8 cellular contexts compared by ENCODE assay signal in the genomic region with DNA sequence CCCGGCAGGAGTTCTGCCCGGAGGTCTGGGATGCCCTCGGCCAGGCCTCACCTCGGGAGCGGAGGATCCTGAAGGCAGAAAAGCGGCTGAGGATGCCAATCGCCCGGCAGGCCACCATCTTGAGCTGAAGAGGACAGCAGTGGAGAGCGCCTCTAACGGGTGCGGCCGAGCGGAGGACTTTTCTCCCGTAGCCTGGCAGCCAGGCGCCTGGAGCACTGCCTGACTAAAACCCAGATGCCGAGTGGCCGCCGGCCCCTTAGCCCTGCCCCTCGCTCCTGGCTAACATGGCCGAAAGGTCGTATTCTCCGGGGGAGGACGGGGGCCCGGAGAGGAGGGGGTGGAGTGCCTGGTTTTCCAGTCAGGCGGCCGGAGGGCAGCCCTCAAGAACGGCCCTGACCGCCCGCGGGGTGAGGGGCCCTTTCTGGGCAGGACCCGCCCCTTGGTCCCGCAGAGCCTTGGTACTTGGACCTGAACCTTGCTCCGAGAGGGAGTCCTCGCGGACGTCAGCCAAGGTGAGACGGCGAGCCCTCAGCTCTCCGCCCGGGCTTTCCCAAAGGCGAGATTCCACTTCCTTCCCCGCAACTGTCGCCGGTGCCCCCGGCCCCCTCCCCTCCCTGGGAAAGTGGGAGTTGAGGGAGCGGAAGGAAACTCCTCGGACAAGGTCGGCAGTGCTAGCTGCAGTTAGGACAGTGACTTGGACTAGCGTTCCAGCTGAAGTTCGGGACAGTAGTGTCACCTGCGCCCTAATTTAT. TPM values are rescaled to one million over a fixed set of nuclear protein-coding genes. Genes with fewer than 3 reads are reported as not detected.
DNase-seq lines count a peak whose midpoint lies in the region; ATAC-seq and TF ChIP-seq lines count a peak whose summit lies in the region.

A gene (minus strand): TSS at position 154 of the 752 bp plus-strand sequence. CDS start 36 bp downstream, at position 118.
A gene (plus strand): TSS at position 461 of the 752 bp plus-strand sequence. CDS start 9,316 bp downstream, outside the sequence.

- peak within 1 kb of the TSS; percentile 96 for H3K4me3 Mint-ChIP-seq in activated naive CD8-positive, alpha-beta T cell treated with anti-CD3 and anti-CD28 coated beads, Interleukin-2, amount 10 ng/mL, durations not matched to agents 7 days and 5 days

- H4K20me1 ChIP-seq in SU-DHL-6 (ENCODE audit: low read depth, low read length) = no peaks in the 10 kb centered on the region

- H3K27me3 Mint-ChIP-seq in activated naive CD8-positive, alpha-beta T cell treated with anti-CD3 and anti-CD28 coated beads, Interleukin-2, amount 10 ng/mL, durations not matched to agents 7 days and 5 days = no peaks in the 10 kb centered on the region

- TF ChIP-seq CTCF in GM12864 (IDR thresholded peaks at IDR 0.05; ENCODE audit: low read depth, low read length, missing control alignments) = peak; percentile 25
- TF ChIP-seq CTCF in SU-DHL-6 (IDR thresholded peaks at IDR 0.05; ENCODE audit: insufficient read depth, low read length, poor library complexity, severe bottlenecking) = no peak
- TF ChIP-seq CTCF in parathyroid adenoma (IDR thresholded peaks at IDR 0.05) = peak; percentile 29
- peak in 4 of 5 experiments; percentile 5 to 71 (median 35) for TF ChIP-seq CTCF in tibial nerve (IDR thresholded peaks at IDR 0.05)

- no peaks in the 10 kb centered on the region for H3K36me3 ChIP-seq in SU-DHL-6 (ENCODE audit: low read length)
- H3K36me3 ChIP-seq in parathyroid adenoma (ENCODE audit: control insufficient read depth, insufficient read depth, low read length) = no peaks in the 10 kb centered on the region
- H3K36me3 ChIP-seq in tibial nerve = no peaks in the 10 kb centered on the region

- H3K27ac Mint-ChIP-seq in activated naive CD8-positive, alpha-beta T cell treated with anti-CD3 and anti-CD28 coated beads, Interleukin-2, amount 10 ng/mL, durations not matched to agents 7 days and 5 days = peak within 1 kb of the TSS; percentile 99

- H3K27me3 ChIP-seq in SU-DHL-6 (ENCODE audit: low read length) (no peaks in the 10 kb centered on the region), parathyroid adenoma (ENCODE audit: control insufficient read depth, insufficient read depth, low read length) (no peaks in the 10 kb centered on the region), tibial nerve (no peaks in the 10 kb centered on the region)

- H3F3A ChIP-seq in SU-DHL-6 (ENCODE audit: insufficient read depth) = no peaks in the 10 kb centered on the region

- H3K4me1 Mint-ChIP-seq in activated naive CD8-positive, alpha-beta T cell treated with anti-CD3 and anti-CD28 coated beads, Interleukin-2, amount 10 ng/mL, durations not matched to agents 7 days and 5 days = peaks cover 40% of the 10 kb centered on the region

- ATAC-seq in HG02610 (IDR thresholded peaks at IDR 0.05; ENCODE audit: unreplicated experiment) (peak; percentile 66), Right ventricle myocardium superior (ENCODE audit: poor library complexity) (peak; percentile 91)
- peak; percentile 80 for ATAC-seq in activated naive CD8-positive, alpha-beta T cell treated with anti-CD3 and anti-CD28 coated beads, Interleukin-2, amount 10 ng/mL, durations not matched to agents 7 days and 5 days (ENCODE audit: low read depth)

- H3K9me3 ChIP-seq in SU-DHL-6 (ENCODE audit: insufficient read depth, low read length) (no peaks in the 10 kb centered on the region), parathyroid adenoma (ENCODE audit: control insufficient read depth, low read length) (no peaks in the 10 kb centered on the region), tibial nerve (no peaks in the 10 kb centered on the region)

- no peaks in the 10 kb centered on the region for H3K9me3 Mint-ChIP-seq in activated naive CD8-positive, alpha-beta T cell treated with anti-CD3 and anti-CD28 coated beads, Interleukin-2, amount 10 ng/mL, durations not matched to agents 7 days and 5 days

- WGBS in tibial nerve, 2 donors = 0% methylated on average over 31 to 50 of the region's 51 CpGs

- peak within 1 kb of the TSS; percentile 73 for H3K9ac ChIP-seq in SU-DHL-6 (ENCODE audit: low read length)
- H3K9ac ChIP-seq in parathyroid adenoma = peak within 1 kb of the TSS; percentile 85

- H3K27ac ChIP-seq in SU-DHL-6 (ENCODE audit: low read depth, low read length) = peak within 1 kb of the TSS; percentile 77
- H3K27ac ChIP-seq in parathyroid adenoma = peak within 1 kb of the TSS; percentile 98
- peak within 1 kb of the TSS; percentile 92 to 99 (median 95) for H3K27ac ChIP-seq in tibial nerve

- intact Hi-C loops in Right ventricle myocardium superior (cut with DNase I) = no loop called here

- POLR2A ChIA-PET in activated naive CD8-positive, alpha-beta T cell treated with anti-CD3 and anti-CD28 coated beads, Interleukin-2, amount 10 ng/mL, durations not matched to agents 7 days and 5 days (lab: Charles Lee) = interaction anchor here (0.9 to 3.4 kb wide), 10 partner anchors 14 to 930 kb away, joined by 3 to 21 read pairs (median 6); a partner anchor contains a TSS

- H3K4me1 ChIP-seq in parathyroid adenoma = peaks cover 19% of the 10 kb centered on the region
- H3K4me1 ChIP-seq in tibial nerve = peaks cover 0 to 69% (median 38%) of the 10 kb centered on the region in 4 donors

- TF ChIP-seq POLR2A in tibial nerve (IDR thresholded peaks at IDR 0.05) = peak; percentile 31 to 64

- DNase-seq in GM12864 (ENCODE audit: low read depth) = peak; percentile 62
- DNase-seq in NCI-H1105 (lab: John Stamatoyannopoulos, UW) = peak; percentile 83
- peak; percentile 89 for DNase-seq in activated naive CD8-positive, alpha-beta T cell treated with anti-CD3 and anti-CD28 coated beads, Interleukin-2, amount 10 ng/mL, durations not matched to agents 7 days and 5 days
- DNase-seq in Right ventricle myocardium superior = peak; percentile 94
- peak; percentile 60 to 77 for DNase-seq in tibial nerve (ENCODE audit: low spot score in 2 of 2)

- TF ChIP-seq EP300 in tibial nerve (IDR thresholded peaks at IDR 0.05) = peak; percentile 78 to 90

- H3K4me3 ChIP-seq in GM12864 (ENCODE audit: low read depth, low read length) (peak within 1 kb of the TSS; percentile 83), SU-DHL-6 (ENCODE audit: insufficient read depth, low read length, poor library complexity, severe bottlenecking) (peak within 1 kb of the TSS; percentile 92), parathyroid adenoma (ENCODE audit: low read depth, low read length) (peak within 1 kb of the TSS; percentile 91), tibial nerve (peak within 1 kb of the TSS; percentile 88 to 97 (median 92))

- H2AFZ ChIP-seq in SU-DHL-6 (ENCODE audit: low read depth, low read length, severe bottlenecking) = peak within 1 kb of the TSS; percentile 50
- peak within 1 kb of the TSS; percentile 73 for H2AFZ ChIP-seq in parathyroid adenoma

- peaks cover 94% of the 10 kb centered on the region for H3K79me2 ChIP-seq in SU-DHL-6 (ENCODE audit: insufficient read depth, low read length)
- H3K79me2 ChIP-seq in parathyroid adenoma = peaks cover 56% of the 10 kb centered on the region

- H3K9me2 ChIP-seq in SU-DHL-6 (replicated peaks; ENCODE audit: insufficient read depth, low read length) = no peaks in the 10 kb centered on the region

- H3K4me2 ChIP-seq in SU-DHL-6 (ENCODE audit: low read depth, low read length, poor library complexity, severe bottlenecking) (peak within 1 kb of the TSS; percentile 75), parathyroid adenoma (ENCODE audit: low read length) (peak within 1 kb of the TSS; percentile 92)

- H3K36me3 Mint-ChIP-seq in activated naive CD8-positive, alpha-beta T cell treated with anti-CD3 and anti-CD28 coated beads, Interleukin-2, amount 10 ng/mL, durations not matched to agents 7 days and 5 days = peaks cover 6% of the 10 kb centered on the region

RNA-seq across cellular contexts. Expression of the first gene that starts in this region (rescaled TPM):
- 100 to 1,000 TPM; 104 to 113 TPM for total RNA-seq in activated naive CD8-positive, alpha-beta T cell treated with anti-CD3 and anti-CD28 coated beads, Interleukin-2, amount 10 ng/mL, durations not matched to agents 7 days and 5 days
- total RNA-seq in Right ventricle myocardium superior (766 TPM), tibial nerve (100 to 1,000 TPM in 2 of 4 donors, 10 to 100 TPM in 2; 91.8 to 115 (median 104) TPM)

RNA-seq across cellular contexts. Expression of the second gene that starts in this region (rescaled TPM):
- total RNA-seq in activated naive CD8-positive, alpha-beta T cell treated with anti-CD3 and anti-CD28 coated beads, Interleukin-2, amount 10 ng/mL, durations not matched to agents 7 days and 5 days = 10 to 100 TPM; 68.1 to 72.7 TPM
- total RNA-seq in Right ventricle myocardium superior (1,664 TPM), tibial nerve (100 to 1,000 TPM in 3 of 4 donors, 10 to 100 TPM in 1; 68.1 to 121 (median 110) TPM)

Comparison
In these comparisons a context has a peak if more than half of its experiments do, and no peak if none do; other contexts are left out.
1. Peak in every context shown above with its lines: DNase-seq, ATAC-seq, H3K4me3 ChIP-seq and H3K27ac ChIP-seq.
2. RNA of the second gene that starts in this region (total RNA-seq): 1,664 TPM in Right ventricle myocardium superior (single experiment); 68.1 to 121 TPM in tibial nerve and 68.1 to 72.7 TPM in activated naive CD8-positive, alpha-beta T cell treated with anti-CD3 and anti-CD28 coated beads, Interleukin-2, amount 10 ng/mL, durations not matched to agents 7 days and 5 days; every median in the first group is over 10 times any median in the second.